Comparison of ENCODE assay signal across 13 cellular contexts in genomic region chr10:609868-610545, GRCh38.
DNase-seq lines count a peak whose midpoint lies in the region; ATAC-seq and TF ChIP-seq lines count a peak whose summit lies in the region.
"Had no signal": no experiment of that assay in that cellular context is flagged by ENCODE, and none has a peak within 500 bp of the region (broad histone marks: within the 10 kb centered on the region; RNA-seq: fewer than 3 reads in every experiment).

No MANE protein-coding gene starts in this region.

- H3K9me3 ChIP-seq in SJSA1 (replicated peaks) (peaks cover 6% of the 10 kb centered on the region), left ventricle myocardium inferior (replicated peaks) (no peaks in the 10 kb centered on the region)

- H3K4me1 ChIP-seq in SJSA1 (replicated peaks) (peaks cover 60% of the 10 kb centered on the region), left ventricle myocardium inferior (peaks cover 70% of the 10 kb centered on the region)

- H3K27ac ChIP-seq in SJSA1: peak overlapping the region; percentile 35
- peak overlapping the region; percentile 52 for H3K27ac ChIP-seq in left ventricle myocardium inferior (replicated peaks)

- no peak overlapping the region for H3K4me3 ChIP-seq in SJSA1
- no peak overlapping the region for H3K4me3 ChIP-seq in left ventricle myocardium inferior

- intact Hi-C loops in left ventricle myocardium inferior (cut with micrococcal nuclease): loop anchor here (10.0 kb wide), 1 partner anchor 65 kb away; no protein-coding TSS in a partner anchor

- DNase-seq in G401 (ENCODE audit: low spot score) (peak; percentile 40), SJSA1 (ENCODE audit: low read depth in 1 of 2, low spot score in 2 of 2) (no peak), left ventricle myocardium inferior (no peak), renal cortical epithelial cell (ENCODE audit: low read depth) (peak; percentile 39), Kasumi-1 (lab: John Stamatoyannopoulos, UW) (no peak), GOT3 (lab: John Stamatoyannopoulos, UW) (no peak)
- DNase-seq: activated naive CD8-positive, alpha-beta T cell treated with anti-CD3 and anti-CD28 coated beads, Interleukin-2, amount 10 ng/mL, durations not matched to agents 7 days and 5 days; CD4-positive, CD25-positive, alpha-beta regulatory T cell; GDM1; NCI-H187; NCI-H748 treated with DMSO at 0.1 percent for 48 hours had no signal

- no peak for ATAC-seq in GM21529 (IDR thresholded peaks at IDR 0.05; ENCODE audit: unreplicated experiment)
- ATAC-seq: esophagus mucosa had no signal

- H3K36me3 ChIP-seq in SJSA1 (peaks cover 7% of the 10 kb centered on the region), left ventricle myocardium inferior (no peaks in the 10 kb centered on the region)

- H3K27me3 ChIP-seq in SJSA1 (replicated peaks): no peaks in the 10 kb centered on the region
- no peaks in the 10 kb centered on the region for H3K27me3 ChIP-seq in left ventricle myocardium inferior (ENCODE audit: low read depth)

- in situ Hi-C loops in G401 (cut with HindIII; ENCODE audit: low sequenced_read_pairs): no loop called here

- TF ChIP-seq CTCF in left ventricle myocardium inferior (IDR thresholded peaks at IDR 0.05; ENCODE audit: borderline replicate concordance): no peak

Comparison
In these comparisons a context has a peak if more than half of its experiments do, and no peak if none do; other contexts are left out.
1. DNase-seq: peak in G401 (single experiment) and renal cortical epithelial cell (single experiment); none in SJSA1 (0 of 2), left ventricle myocardium inferior (single experiment), Kasumi-1 (0 of 2) and GOT3 (single experiment).